17 cellular contexts compared by ENCODE assay signal in the genomic region with DNA sequence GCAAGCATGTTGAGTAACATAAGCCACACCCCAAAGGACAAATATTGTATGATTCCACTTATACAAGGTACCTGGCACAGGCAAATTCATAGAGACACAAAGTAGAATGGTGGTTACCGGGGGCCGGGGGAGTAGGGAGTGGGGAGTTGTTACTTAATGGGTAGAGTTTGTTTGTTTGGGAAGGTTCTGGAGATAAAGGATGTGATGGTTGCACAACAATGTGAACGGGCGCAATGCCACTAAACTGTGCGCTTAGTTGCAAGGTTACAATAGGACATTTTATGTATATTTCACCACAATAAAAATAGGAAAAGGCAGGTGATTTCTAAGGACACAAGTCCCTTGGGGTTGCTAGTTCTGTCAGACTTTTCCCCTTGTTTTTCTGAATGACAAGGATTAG.
DNase-seq lines count a peak whose midpoint lies in the region; ATAC-seq and TF ChIP-seq lines count a peak whose summit lies in the region.
"Had no signal": no experiment of that assay in that cellular context is flagged by ENCODE, and none has a peak within 500 bp of the region (broad histone marks: within the 10 kb centered on the region; RNA-seq: fewer than 3 reads in every experiment).

No MANE protein-coding gene starts in this region.

- TF ChIP-seq CTCF in MCF 10A (IDR thresholded peaks at IDR 0.05; ENCODE audit: unreplicated experiment) (no peak), mammary epithelial cell (conservative IDR thresholded peaks at IDR 0.05 in 1 of 2, IDR thresholded peaks at IDR 0.05 in 1 of 2; ENCODE audit: extremely low read depth in 1 of 2, insufficient read depth in 1 of 2, low read depth in 1 of 2, low read length in 2 of 2) (no peak), endodermal cell (conservative IDR thresholded peaks at IDR 0.05) (no peak)

- no peak overlapping the region for H3K27ac Mint-ChIP-seq in MCF 10A (ENCODE audit: low read depth, unreplicated experiment)
- no peak overlapping the region for H3K27ac Mint-ChIP-seq in endodermal cell
- no peak overlapping the region for H3K27ac Mint-ChIP-seq in activated CD4-positive, alpha-beta T cell treated with anti-CD3 and anti-CD28 coated beads, Interleukin-2, amount 10 ng/mL, durations not matched to agents 24 days and 14 days
- no peak overlapping the region for H3K27ac Mint-ChIP-seq in activated naive CD4-positive, alpha-beta T cell treated with anti-CD3 and anti-CD28 coated beads, Interleukin-2, amount 10 ng/mL, durations not matched to agents 7 days and 5 days

- H3K79me2 ChIP-seq in mammary epithelial cell (ENCODE audit: insufficient read depth, low read length): no peaks in the 10 kb centered on the region

- BruUV-seq in MCF 10A (replicated peaks; lab: Mats Ljungman, UMichigan) (no TSS peak), mammary epithelial cell (replicated peaks; lab: Mats Ljungman, UMichigan) (no TSS peak)

- H3K4me1 ChIP-seq in mammary epithelial cell (ENCODE audit: insufficient read depth, low read length) (no peaks in the 10 kb centered on the region), endodermal cell (ENCODE audit: control insufficient read depth, insufficient read depth, low read length) (no peaks in the 10 kb centered on the region)

- no peak overlapping the region for H3K4me2 ChIP-seq in mammary epithelial cell (ENCODE audit: insufficient read depth, low read depth, low read length)

- DNase-seq in MCF 10A (ENCODE audit: unreplicated experiment): peak; percentile 26
- no peak for DNase-seq in mammary epithelial cell
- peak; percentile 53 for DNase-seq in NCI-H2107 treated with DMSO at 0.1 percent for 48 hours (lab: John Stamatoyannopoulos, UW; ENCODE audit: unreplicated experiment)
- DNase-seq in endodermal cell: peak; percentile 3
- no peak for DNase-seq in activated CD4-positive, alpha-beta T cell treated with anti-CD3 and anti-CD28 coated beads, Interleukin-2, amount 10 ng/mL, durations not matched to agents 24 days and 14 days
- no peak for DNase-seq in activated naive CD4-positive, alpha-beta T cell treated with anti-CD3 and anti-CD28 coated beads, Interleukin-2, amount 10 ng/mL, durations not matched to agents 7 days and 5 days
- DNase-seq: Calu3, DND-41, MM.1S, NCI-H2029, NCI-H510A, NCI-H774, SIG-M5 had no signal

- CTCF ChIA-PET in MCF 10A (lab: Yijun Ruan, JAX) (no interaction called here), mammary epithelial cell (lab: Charles Lee; ENCODE audit: low non-redundant PET) (no interaction called here)
- CTCF ChIA-PET in activated naive CD4-positive, alpha-beta T cell treated with anti-CD3 and anti-CD28 coated beads, Interleukin-2, amount 10 ng/mL, durations not matched to agents 7 days and 5 days (lab: Charles Lee): no interaction called here

- POLR2A ChIA-PET in MCF 10A (lab: Yijun Ruan, JAX): no interaction called here

- dilution Hi-C loops in mammary epithelial cell (cut with HindIII; ENCODE audit: low sequenced_read_pairs): no loop called here

- in situ Hi-C loops in mammary epithelial cell (cut with MboI; ENCODE audit: low sequenced_read_pairs in 2 of 2): no loop called here

- intact Hi-C loops in MCF 10A (cut with micrococcal nuclease) (no loop called here), mammary epithelial cell (cut with micrococcal nuclease) (no loop called here)
- intact Hi-C loops in activated CD4-positive, alpha-beta T cell treated with anti-CD3 and anti-CD28 coated beads, Interleukin-2, amount 10 ng/mL, durations not matched to agents 24 days and 14 days (cut with micrococcal nuclease): no loop called here

- 93% methylated on average over 5 of the region's 5 CpGs for WGBS in mammary epithelial cell (ENCODE audit: low coverage, missing lambda C conversion rate)
- WGBS in endodermal cell (ENCODE audit: insufficient coverage in 1 of 2, insufficient read length in 1 of 2), 2 experiments: 97% methylated on average over 2 of the region's 5 CpGs; no CpG with 5 or more reads in 1 of the 2 experiments

- H3K4me3 Mint-ChIP-seq in MCF 10A (ENCODE audit: unreplicated experiment) (no peak overlapping the region), endodermal cell (no peak overlapping the region)
- H3K4me3 Mint-ChIP-seq in activated CD4-positive, alpha-beta T cell treated with anti-CD3 and anti-CD28 coated beads, Interleukin-2, amount 10 ng/mL, durations not matched to agents 24 days and 14 days: no peak overlapping the region
- no peak overlapping the region for H3K4me3 Mint-ChIP-seq in activated naive CD4-positive, alpha-beta T cell treated with anti-CD3 and anti-CD28 coated beads, Interleukin-2, amount 10 ng/mL, durations not matched to agents 7 days and 5 days

- no peaks in the 10 kb centered on the region for H3K27me3 Mint-ChIP-seq in MCF 10A (ENCODE audit: insufficient read depth, unreplicated experiment)
- H3K27me3 Mint-ChIP-seq in endodermal cell (ENCODE audit: insufficient read depth): no peaks in the 10 kb centered on the region
- no peaks in the 10 kb centered on the region for H3K27me3 Mint-ChIP-seq in activated CD4-positive, alpha-beta T cell treated with anti-CD3 and anti-CD28 coated beads, Interleukin-2, amount 10 ng/mL, durations not matched to agents 24 days and 14 days
- H3K27me3 Mint-ChIP-seq in activated naive CD4-positive, alpha-beta T cell treated with anti-CD3 and anti-CD28 coated beads, Interleukin-2, amount 10 ng/mL, durations not matched to agents 7 days and 5 days: no peaks in the 10 kb centered on the region

- H3K4me3 ChIP-seq in mammary epithelial cell (replicated peaks in 1 of 3; ENCODE audit: insufficient read depth in 1 of 3, low read depth in 2 of 3, low read length in 3 of 3) (no peak overlapping the region), endodermal cell (ENCODE audit: low read length) (no peak overlapping the region)
- H3K4me3 ChIP-seq: SK-N-MC had no signal

- H3K27me3 ChIP-seq in mammary epithelial cell (ENCODE audit: insufficient read depth, low read length): no peaks in the 10 kb centered on the region
- no peaks in the 10 kb centered on the region for H3K27me3 ChIP-seq in endodermal cell (ENCODE audit: control insufficient read depth, insufficient read depth, low read length, poor library complexity, severe bottlenecking)

- peaks cover 6% of the 10 kb centered on the region for H3K9me3 Mint-ChIP-seq in MCF 10A (ENCODE audit: unreplicated experiment)
- peaks cover 4% of the 10 kb centered on the region for H3K9me3 Mint-ChIP-seq in endodermal cell
- no peaks in the 10 kb centered on the region for H3K9me3 Mint-ChIP-seq in activated CD4-positive, alpha-beta T cell treated with anti-CD3 and anti-CD28 coated beads, Interleukin-2, amount 10 ng/mL, durations not matched to agents 24 days and 14 days
- H3K9me3 Mint-ChIP-seq in activated naive CD4-positive, alpha-beta T cell treated with anti-CD3 and anti-CD28 coated beads, Interleukin-2, amount 10 ng/mL, durations not matched to agents 7 days and 5 days: peaks cover 2% of the 10 kb centered on the region

- ATAC-seq in HG03039 (IDR thresholded peaks at IDR 0.05; ENCODE audit: unreplicated experiment): no peak
- ATAC-seq: HCT116 had no signal

- H3K36me3 ChIP-seq in mammary epithelial cell (ENCODE audit: insufficient read depth, low read length) (no peaks in the 10 kb centered on the region), endodermal cell (ENCODE audit: control insufficient read depth, insufficient read depth, low read length) (no peaks in the 10 kb centered on the region)

- H3K9ac ChIP-seq in mammary epithelial cell (ENCODE audit: insufficient read depth, low read length) (no peak overlapping the region), endodermal cell (ENCODE audit: extremely low read depth, low read length, poor library complexity, severe bottlenecking) (no peak overlapping the region)

- H3K27ac ChIP-seq in mammary epithelial cell (ENCODE audit: insufficient read depth, low read depth, low read length) (no peak overlapping the region), endodermal cell (ENCODE audit: low read depth, low read length) (no peak overlapping the region)
- H3K27ac ChIP-seq: HL-60, SK-N-MC had no signal

- H3K36me3 Mint-ChIP-seq in MCF 10A (ENCODE audit: insufficient read depth, unreplicated experiment): no peaks in the 10 kb centered on the region
- H3K36me3 Mint-ChIP-seq in endodermal cell (ENCODE audit: low read depth): peaks cover 7% of the 10 kb centered on the region
- no peaks in the 10 kb centered on the region for H3K36me3 Mint-ChIP-seq in activated CD4-positive, alpha-beta T cell treated with anti-CD3 and anti-CD28 coated beads, Interleukin-2, amount 10 ng/mL, durations not matched to agents 24 days and 14 days (ENCODE audit: low read depth)
- H3K36me3 Mint-ChIP-seq in activated naive CD4-positive, alpha-beta T cell treated with anti-CD3 and anti-CD28 coated beads, Interleukin-2, amount 10 ng/mL, durations not matched to agents 7 days and 5 days: no peaks in the 10 kb centered on the region

- peaks cover 2% of the 10 kb centered on the region for H3K9me3 ChIP-seq in mammary epithelial cell (replicated peaks; ENCODE audit: insufficient read depth, low read length)
- H3K9me3 ChIP-seq in endodermal cell (ENCODE audit: control insufficient read depth, low read length): no peaks in the 10 kb centered on the region

- no peaks in the 10 kb centered on the region for H4K20me1 ChIP-seq in mammary epithelial cell (ENCODE audit: insufficient read depth, low read length)

- H3K4me1 Mint-ChIP-seq in MCF 10A (ENCODE audit: insufficient read depth, unreplicated experiment): no peaks in the 10 kb centered on the region
- no peaks in the 10 kb centered on the region for H3K4me1 Mint-ChIP-seq in endodermal cell
- H3K4me1 Mint-ChIP-seq in activated CD4-positive, alpha-beta T cell treated with anti-CD3 and anti-CD28 coated beads, Interleukin-2, amount 10 ng/mL, durations not matched to agents 24 days and 14 days: no peaks in the 10 kb centered on the region
- H3K4me1 Mint-ChIP-seq in activated naive CD4-positive, alpha-beta T cell treated with anti-CD3 and anti-CD28 coated beads, Interleukin-2, amount 10 ng/mL, durations not matched to agents 7 days and 5 days: no peaks in the 10 kb centered on the region

- H2AFZ ChIP-seq in mammary epithelial cell (ENCODE audit: low read depth, low read length): no peak overlapping the region

Comparison
In these comparisons a context has a peak if more than half of its experiments do, and no peak if none do; other contexts are left out.
1. DNase-seq: peak in MCF 10A (single experiment), NCI-H2107 treated with DMSO at 0.1 percent for 48 hours (single experiment) and endodermal cell (single experiment); none in mammary epithelial cell (single experiment), activated CD4-positive, alpha-beta T cell treated with anti-CD3 and anti-CD28 coated beads, Interleukin-2, amount 10 ng/mL, durations not matched to agents 24 days and 14 days (single experiment) and activated naive CD4-positive, alpha-beta T cell treated with anti-CD3 and anti-CD28 coated beads, Interleukin-2, amount 10 ng/mL, durations not matched to agents 7 days and 5 days (single experiment).